19 cellular contexts compared by ENCODE assay signal in the genomic region with DNA sequence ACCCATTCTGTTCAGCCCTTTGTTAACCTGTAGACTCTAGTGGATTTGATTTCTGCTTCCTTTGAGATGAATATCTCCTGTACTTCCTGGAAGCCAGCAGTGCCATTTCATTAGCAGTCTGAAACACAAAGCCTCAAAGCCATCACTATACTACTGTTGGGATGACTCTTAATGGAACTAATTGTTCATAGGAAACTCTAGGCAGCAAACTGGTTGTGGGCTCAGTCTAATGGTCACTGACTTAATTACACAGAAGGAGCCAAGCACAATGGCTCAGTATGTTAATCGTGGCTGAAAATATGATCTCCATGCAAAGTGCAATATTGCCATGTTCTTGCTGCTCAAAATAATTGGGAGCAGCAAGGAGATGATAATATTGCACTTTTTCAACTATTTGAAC.
"Had no signal": no experiment of that assay in that cellular context is flagged by ENCODE, and none has a peak within 500 bp of the region (broad histone marks: within the 10 kb centered on the region; RNA-seq: fewer than 3 reads in every experiment).

No MANE protein-coding gene starts in this region.

- H3K27me3 Mint-ChIP-seq: activated CD4-positive, alpha-beta memory T cell treated with anti-CD3 and anti-CD28 coated beads, Interleukin-2, amount 10 ng/mL, durations not matched to agents 7 days and 5 days; activated CD8-positive, alpha-beta memory T cell treated with anti-CD3 and anti-CD28 coated beads, Interleukin-2, amount 10 ng/mL, durations not matched to agents 7 days and 5 days; stimulated activated naive CD8-positive, alpha-beta T cell treated with anti-CD3 and anti-CD28 coated beads, Interleukin-15, amount 100 ng/mL, for 72 hours; type B pancreatic cell had no signal

- H3K9me3 Mint-ChIP-seq: activated naive CD4-positive, alpha-beta T cell treated with anti-CD3 and anti-CD28 coated beads for 36 hours; type B pancreatic cell had no signal

- H3K27ac Mint-ChIP-seq: activated CD4-positive, alpha-beta memory T cell treated with anti-CD3 and anti-CD28 coated beads, Interleukin-2, amount 10 ng/mL, durations not matched to agents 7 days and 5 days; activated CD8-positive, alpha-beta memory T cell treated with anti-CD3 and anti-CD28 coated beads, Interleukin-2, amount 10 ng/mL, durations not matched to agents 7 days and 5 days; activated naive CD4-positive, alpha-beta T cell treated with anti-CD3 and anti-CD28 coated beads for 36 hours; natural killer cell; stimulated activated naive CD8-positive, alpha-beta T cell treated with anti-CD3 and anti-CD28 coated beads, Interleukin-15, amount 100 ng/mL, for 72 hours; type B pancreatic cell had no signal

- H3K9me3 ChIP-seq: testis had no signal

- H3K36me3 Mint-ChIP-seq: activated CD8-positive, alpha-beta memory T cell treated with anti-CD3 and anti-CD28 coated beads, Interleukin-2, amount 10 ng/mL, durations not matched to agents 7 days and 5 days; brain; natural killer cell; type B pancreatic cell had no signal

- H3K4me3 ChIP-seq: testis had no signal

- H3K4me3 Mint-ChIP-seq: activated CD4-positive, alpha-beta memory T cell treated with anti-CD3 and anti-CD28 coated beads, Interleukin-2, amount 10 ng/mL, durations not matched to agents 7 days and 5 days; activated CD8-positive, alpha-beta memory T cell treated with anti-CD3 and anti-CD28 coated beads, Interleukin-2, amount 10 ng/mL, durations not matched to agents 7 days and 5 days; activated naive CD4-positive, alpha-beta T cell treated with anti-CD3 and anti-CD28 coated beads for 36 hours; brain; natural killer cell; stimulated activated naive CD8-positive, alpha-beta T cell treated with anti-CD3 and anti-CD28 coated beads, Interleukin-15, amount 100 ng/mL, for 72 hours; type B pancreatic cell had no signal

- DNase-seq: activated CD4-positive, alpha-beta memory T cell treated with anti-CD3 and anti-CD28 coated beads, Interleukin-2, amount 10 ng/mL, durations not matched to agents 7 days and 5 days; activated CD4-positive, alpha-beta T cell treated with anti-CD3 and anti-CD28 coated beads for 48 hours; activated CD4-positive, CD25-positive, alpha-beta regulatory T cell; activated CD8-positive, alpha-beta memory T cell treated with anti-CD3 and anti-CD28 coated beads, Interleukin-2, amount 10 ng/mL, durations not matched to agents 7 days and 5 days; activated naive CD4-positive, alpha-beta T cell treated with anti-CD3 and anti-CD28 coated beads for 36 hours; central memory CD4-positive, alpha-beta T cell; foreskin keratinocyte; glutamatergic neuron; left cardiac atrium; mesendoderm; natural killer cell; nucleus accumbens; retina; stimulated activated CD4-positive, alpha-beta T cell treated with anti-CD3 and anti-CD28 coated beads, Interleukin-1b, Interleukin-23, amount 100 ng/mL, for 48 hours; stimulated activated CD8-positive, alpha-beta memory T cell treated with anti-CD3 and anti-CD28 coated beads, Interleukin-4, amount 100 ng/mL, for 48 hours; stimulated activated naive CD8-positive, alpha-beta T cell treated with anti-CD3 and anti-CD28 coated beads, Interleukin-15, amount 100 ng/mL, for 72 hours; testis had no signal

- H3K27me3 ChIP-seq: foreskin keratinocyte, testis had no signal

- ATAC-seq: activated CD8-positive, alpha-beta memory T cell treated with anti-CD3 and anti-CD28 coated beads, Interleukin-2, amount 10 ng/mL, durations not matched to agents 7 days and 5 days; foreskin keratinocyte; left cardiac atrium; natural killer cell; stimulated activated naive CD8-positive, alpha-beta T cell treated with anti-CD3 and anti-CD28 coated beads, Interleukin-15, amount 100 ng/mL, for 72 hours had no signal

- H3K27ac ChIP-seq: foreskin keratinocyte, testis had no signal

- H3K4me1 Mint-ChIP-seq: activated CD4-positive, alpha-beta memory T cell treated with anti-CD3 and anti-CD28 coated beads, Interleukin-2, amount 10 ng/mL, durations not matched to agents 7 days and 5 days; activated CD8-positive, alpha-beta memory T cell treated with anti-CD3 and anti-CD28 coated beads, Interleukin-2, amount 10 ng/mL, durations not matched to agents 7 days and 5 days; natural killer cell; stimulated activated naive CD8-positive, alpha-beta T cell treated with anti-CD3 and anti-CD28 coated beads, Interleukin-15, amount 100 ng/mL, for 72 hours had no signal
